Comparison of ENCODE assay signal across 15 cellular contexts in genomic region chr2:159744363-159744762, GRCh38. TPM values are rescaled to one million over a fixed set of nuclear protein-coding genes. Genes with fewer than 3 reads are reported as not detected.
DNase-seq lines count a peak whose midpoint lies in the region; ATAC-seq lines count a peak whose summit lies in the region.
"Had no signal": no experiment of that assay in that cellular context is flagged by ENCODE, and none has a peak within 500 bp of the region (broad histone marks: within the 10 kb centered on the region; RNA-seq: fewer than 3 reads in every experiment).

No MANE protein-coding gene starts in this region.

- H3K4me1 Mint-ChIP-seq in central memory CD8-positive, alpha-beta T cell = peaks cover 17% of the 10 kb centered on the region

- H3K36me3 Mint-ChIP-seq in central memory CD8-positive, alpha-beta T cell (ENCODE audit: insufficient read depth) = peaks cover 60% of the 10 kb centered on the region
- peaks cover 23 to 63% of the 10 kb centered on the region in 2 donors for H3K36me3 Mint-ChIP-seq in activated naive CD4-positive, alpha-beta T cell treated with anti-CD3 and anti-CD28 coated beads, Interleukin-2, amount 50 U/mL, for 72 hours

- intact Hi-C loops in Right ventricle myocardium inferior (cut with DNase I) = no loop called here
- intact Hi-C loops in cardiac septum (cut with DNase I) = no loop called here

- ATAC-seq in Right ventricle myocardium inferior (peak; percentile 94), HG03439 (IDR thresholded peaks at IDR 0.05; ENCODE audit: unreplicated experiment) (no peak)
- no peak for ATAC-seq in central memory CD8-positive, alpha-beta T cell (replicated peaks; ENCODE audit: extremely low read depth, poor library complexity, severe bottlenecking)
- no peak for ATAC-seq in activated naive CD4-positive, alpha-beta T cell treated with anti-CD3 and anti-CD28 coated beads, Interleukin-2, amount 50 U/mL, for 72 hours
- ATAC-seq: activated CD8-positive, alpha-beta T cell treated with anti-CD3 and anti-CD28 coated beads, Interleukin-2, amount 10 ng/mL, durations not matched to agents 7 days and 5 days had no signal

- H3K4me3 Mint-ChIP-seq in central memory CD8-positive, alpha-beta T cell = no peak overlapping the region
- H3K4me3 Mint-ChIP-seq: activated CD8-positive, alpha-beta T cell treated with anti-CD3 and anti-CD28 coated beads, Interleukin-2, amount 10 ng/mL, durations not matched to agents 7 days and 5 days; type B pancreatic cell had no signal

- H3K9me3 Mint-ChIP-seq in central memory CD8-positive, alpha-beta T cell = no peaks in the 10 kb centered on the region
- no peaks in the 10 kb centered on the region for H3K9me3 Mint-ChIP-seq in activated naive CD4-positive, alpha-beta T cell treated with anti-CD3 and anti-CD28 coated beads, Interleukin-2, amount 50 U/mL, for 72 hours
- H3K9me3 Mint-ChIP-seq: type B pancreatic cell had no signal

- no peaks in the 10 kb centered on the region for H3K27me3 Mint-ChIP-seq in central memory CD8-positive, alpha-beta T cell
- H3K27me3 Mint-ChIP-seq: type B pancreatic cell had no signal

- H3K27ac Mint-ChIP-seq in central memory CD8-positive, alpha-beta T cell (ENCODE audit: low read depth) = peak overlapping the region; percentile 62
- peak overlapping the region in 1 of 2 donors; percentile 6 for H3K27ac Mint-ChIP-seq in activated naive CD4-positive, alpha-beta T cell treated with anti-CD3 and anti-CD28 coated beads, Interleukin-2, amount 50 U/mL, for 72 hours
- H3K27ac Mint-ChIP-seq: activated CD8-positive, alpha-beta T cell treated with anti-CD3 and anti-CD28 coated beads, Interleukin-2, amount 10 ng/mL, durations not matched to agents 7 days and 5 days; type B pancreatic cell had no signal

- DNase-seq in Right ventricle myocardium inferior (ENCODE audit: missing footprints) (no peak), cardiac septum (ENCODE audit: low spot score) (no peak), kidney tubule cell (ENCODE audit: low spot score) (peak; percentile 76), COLO668 (lab: John Stamatoyannopoulos, UW; ENCODE audit: unreplicated experiment) (no peak), NCI-H1048 (lab: John Stamatoyannopoulos, UW) (no peak)
- no peak for DNase-seq in central memory CD8-positive, alpha-beta T cell (ENCODE audit: low spot score in 2 of 2)
- DNase-seq in activated naive CD4-positive, alpha-beta T cell treated with anti-CD3 and anti-CD28 coated beads, Interleukin-2, amount 50 U/mL, for 72 hours (ENCODE audit: low spot score in 2 of 2) = no peak
- DNase-seq: activated CD8-positive, alpha-beta T cell treated with anti-CD3 and anti-CD28 coated beads, Interleukin-2, amount 10 ng/mL, durations not matched to agents 7 days and 5 days; activated naive CD4-positive, alpha-beta T cell treated with Interleukin-2 at 50 U/mL for 16 hours; foreskin fibroblast; NCI-H1436; NCI-H69; SHP77 had no signal

RNA-seq across cellular contexts. Expression of gene MARCHF7, which starts 32.1 kb away (rescaled TPM):
- 79.3 TPM for total RNA-seq in Right ventricle myocardium inferior
- total RNA-seq in cardiac septum = 86.5 TPM
- total RNA-seq in activated naive CD4-positive, alpha-beta T cell treated with anti-CD3 and anti-CD28 coated beads, Interleukin-2, amount 50 U/mL, for 72 hours = 10 to 100 TPM; 79.1 to 84.9 TPM

RNA-seq across cellular contexts. Expression of gene CD302, which starts 53.6 kb away (rescaled TPM):
- total RNA-seq in Right ventricle myocardium inferior (21.9 TPM), cardiac septum (10.8 TPM)
- total RNA-seq in activated naive CD4-positive, alpha-beta T cell treated with anti-CD3 and anti-CD28 coated beads, Interleukin-2, amount 50 U/mL, for 72 hours = under 1 TPM; 0.19 to 0.20 TPM
